Comparison of ENCODE assay signal across 8 cellular contexts in genomic region chr14:33951183-33951840, GRCh38. TPM values are rescaled to one million over a fixed set of nuclear protein-coding genes. Genes with fewer than 3 reads are reported as not detected.
DNase-seq lines count a peak whose midpoint lies in the region; ATAC-seq and TF ChIP-seq lines count a peak whose summit lies in the region.

No MANE protein-coding gene starts in this region.

- TF ChIP-seq CTCF in kidney epithelial cell (IDR thresholded peaks at IDR 0.05; ENCODE audit: insufficient read depth, low read length, poor library complexity, severe bottlenecking) (no peak), tibial artery (IDR thresholded peaks at IDR 0.05) (no peak), GM20000 (IDR thresholded peaks at IDR 0.05; ENCODE audit: extremely low read depth, missing control alignments) (no peak)

- H3K4me3 ChIP-seq in kidney epithelial cell (ENCODE audit: low read depth, low read length) (peak overlapping the region; percentile 54), tibial artery (peak overlapping the region; percentile 87 to 95)

- H3K4me1 Mint-ChIP-seq in activated naive CD4-positive, alpha-beta T cell treated with anti-CD3 and anti-CD28 coated beads for 36 hours (ENCODE audit: low read depth): peaks cover 7% of the 10 kb centered on the region
- H3K4me1 Mint-ChIP-seq in activated T-helper 2 cell treated with anti-CD3 and anti-CD28 coated beads, Interferon-gamma antibody, Interleukin-2, Interleukin-4, amounts not matched to agents 10 μg/mL and 5 μg/mL and 100 μg/mL, durations not matched to agents 14 hours and 24 hours and 36 hours (ENCODE audit: low read depth): peaks cover 40% of the 10 kb centered on the region

- peak overlapping the region; percentile 82 to 89 for H3K27ac ChIP-seq in tibial artery

- H3K9me3 ChIP-seq in tibial artery: no peaks in the 10 kb centered on the region

- CTCF ChIA-PET in activated naive CD4-positive, alpha-beta T cell treated with anti-CD3 and anti-CD28 coated beads for 36 hours (lab: Charles Lee): interaction anchor here (0.5 kb wide), 1 partner anchor 107 kb away, joined by 3 read pairs; no protein-coding TSS in a partner anchor

- H3K36me3 Mint-ChIP-seq in activated naive CD4-positive, alpha-beta T cell treated with anti-CD3 and anti-CD28 coated beads for 36 hours (ENCODE audit: low read depth): no peaks in the 10 kb centered on the region
- peaks cover 30% of the 10 kb centered on the region for H3K36me3 Mint-ChIP-seq in activated T-helper 2 cell treated with anti-CD3 and anti-CD28 coated beads, Interferon-gamma antibody, Interleukin-2, Interleukin-4, amounts not matched to agents 10 μg/mL and 5 μg/mL and 100 μg/mL, durations not matched to agents 14 hours and 24 hours and 36 hours (ENCODE audit: low read depth)

- no peak for ATAC-seq in HG03342 (IDR thresholded peaks at IDR 0.05; ENCODE audit: unreplicated experiment)

- peak overlapping the region; percentile 72 for H3K4me3 Mint-ChIP-seq in activated naive CD4-positive, alpha-beta T cell treated with anti-CD3 and anti-CD28 coated beads for 36 hours
- peak overlapping the region; percentile 79 for H3K4me3 Mint-ChIP-seq in activated T-helper 2 cell treated with anti-CD3 and anti-CD28 coated beads, Interferon-gamma antibody, Interleukin-2, Interleukin-4, amounts not matched to agents 10 μg/mL and 5 μg/mL and 100 μg/mL, durations not matched to agents 14 hours and 24 hours and 36 hours (ENCODE audit: low read depth)

- intact Hi-C loops in activated naive CD4-positive, alpha-beta T cell treated with anti-CD3 and anti-CD28 coated beads for 36 hours (cut with micrococcal nuclease): loop anchor here (10.0 kb wide), 1 partner anchor 273 kb away; no protein-coding TSS in a partner anchor
- intact Hi-C loops in activated T-helper 2 cell treated with anti-CD3 and anti-CD28 coated beads, Interferon-gamma antibody, Interleukin-2, Interleukin-4, amounts not matched to agents 10 μg/mL and 5 μg/mL and 100 μg/mL, durations not matched to agents 14 hours and 24 hours and 36 hours (cut with micrococcal nuclease): loop anchor here (2.0 to 5.0 kb wide), 7 partner anchors 13 to 275 kb away; no protein-coding TSS in a partner anchor
- intact Hi-C loops in tibial artery (cut with DNase I; ENCODE audit: low total_unique reads): loop anchor here (5.0 to 10.0 kb wide), 2 partner anchors 34 to 1017 kb away; partner anchors contain the start of gene NPAS3

- peaks cover 0 to 43% (median 18%) of the 10 kb centered on the region in 4 donors for H3K4me1 ChIP-seq in tibial artery

- no peaks in the 10 kb centered on the region for H3K36me3 ChIP-seq in kidney epithelial cell (ENCODE audit: control insufficient read depth, insufficient read depth, low read length)
- no peaks in the 10 kb centered on the region for H3K36me3 ChIP-seq in tibial artery

- peaks cover 14% of the 10 kb centered on the region for H3K27me3 ChIP-seq in kidney epithelial cell (ENCODE audit: control insufficient read depth, insufficient read depth, low read length)
- H3K27me3 ChIP-seq in tibial artery: no peaks in the 10 kb centered on the region

- no peaks in the 10 kb centered on the region for H3K9me3 Mint-ChIP-seq in activated naive CD4-positive, alpha-beta T cell treated with anti-CD3 and anti-CD28 coated beads for 36 hours
- no peaks in the 10 kb centered on the region for H3K9me3 Mint-ChIP-seq in activated T-helper 2 cell treated with anti-CD3 and anti-CD28 coated beads, Interferon-gamma antibody, Interleukin-2, Interleukin-4, amounts not matched to agents 10 μg/mL and 5 μg/mL and 100 μg/mL, durations not matched to agents 14 hours and 24 hours and 36 hours

- no peak for DNase-seq in activated naive CD4-positive, alpha-beta T cell treated with anti-CD3 and anti-CD28 coated beads for 36 hours
- DNase-seq in activated naive CD4-positive, alpha-beta T cell treated with anti-CD3 and anti-CD28 coated beads, Interleukin-2, amount 50 U/mL, for 16 hours: no peak
- no peak for DNase-seq in activated T-helper 2 cell treated with anti-CD3 and anti-CD28 coated beads, Interferon-gamma antibody, Interleukin-2, Interleukin-4, amounts not matched to agents 10 μg/mL and 5 μg/mL and 100 μg/mL, durations not matched to agents 14 hours and 24 hours and 36 hours (ENCODE audit: low spot score)
- DNase-seq in kidney epithelial cell (ENCODE audit: low read depth): no peak
- no peak for DNase-seq in tibial artery
- DNase-seq in GM20000 (ENCODE audit: low spot score): no peak
- DNase-seq in activated CD4-positive, alpha-beta T cell treated with anti-CD3 and anti-CD28 coated beads, Interleukin-2, amount 50 U/mL, for 48 hours: no peak

- no peak overlapping the region for H3K27ac Mint-ChIP-seq in activated naive CD4-positive, alpha-beta T cell treated with anti-CD3 and anti-CD28 coated beads for 36 hours
- no peak overlapping the region for H3K27ac Mint-ChIP-seq in activated T-helper 2 cell treated with anti-CD3 and anti-CD28 coated beads, Interferon-gamma antibody, Interleukin-2, Interleukin-4, amounts not matched to agents 10 μg/mL and 5 μg/mL and 100 μg/mL, durations not matched to agents 14 hours and 24 hours and 36 hours

- H3K27me3 Mint-ChIP-seq in activated naive CD4-positive, alpha-beta T cell treated with anti-CD3 and anti-CD28 coated beads for 36 hours (ENCODE audit: low read depth): peaks cover 47% of the 10 kb centered on the region
- H3K27me3 Mint-ChIP-seq in activated T-helper 2 cell treated with anti-CD3 and anti-CD28 coated beads, Interferon-gamma antibody, Interleukin-2, Interleukin-4, amounts not matched to agents 10 μg/mL and 5 μg/mL and 100 μg/mL, durations not matched to agents 14 hours and 24 hours and 36 hours (ENCODE audit: low read depth): peaks cover 57% of the 10 kb centered on the region

RNA-seq across cellular contexts. Expression of gene EGLN3, which starts 0.4 kb away (rescaled TPM):
- total RNA-seq in activated naive CD4-positive, alpha-beta T cell treated with anti-CD3 and anti-CD28 coated beads for 36 hours: under 1 TPM; 0.07 to 0.48 TPM
- total RNA-seq in activated T-helper 2 cell treated with anti-CD3 and anti-CD28 coated beads, Interferon-gamma antibody, Interleukin-2, Interleukin-4, amounts not matched to agents 10 μg/mL and 5 μg/mL and 100 μg/mL, durations not matched to agents 14 hours and 24 hours and 36 hours: 16.0 and 17.0 TPM in 2 replicates
- 1.6 TPM in 2 replicates for total RNA-seq in kidney epithelial cell
